ENCODE assay signal across 19 cellular contexts in genomic region chr9:98517710-98518109, GRCh38.
"Had no signal": no experiment of that assay in that cellular context is flagged by ENCODE, and none has a peak within 500 bp of the region (broad histone marks: within the 10 kb centered on the region; RNA-seq: fewer than 3 reads in every experiment).

No MANE protein-coding gene starts in this region.

- H3K9me3 ChIP-seq: colonic mucosa, neutrophil, right atrium auricular region, sigmoid colon, stomach had no signal

- H3K79me2 ChIP-seq: hepatocyte had no signal

- H3K36me3 ChIP-seq: colonic mucosa, neutrophil, right atrium auricular region, sigmoid colon, stomach had no signal

- DNase-seq: colonic mucosa; dermis blood vessel endothelial cell; foreskin keratinocyte; head of caudate nucleus; left colon; left ventricle myocardium superior; naive thymus-derived CD4-positive, alpha-beta T cell; sigmoid colon; stimulated activated CD4-positive, alpha-beta T cell treated with anti-CD3 and anti-CD28 coated beads, Interleukin-2, amount 100 ng/mL, for 24 hours; stimulated activated CD4-positive, alpha-beta T cell treated with anti-CD3 and anti-CD28 coated beads, Interleukin-4, amount 100 ng/mL, for 4 hours; stimulated activated naive CD4-positive, alpha-beta T cell; stomach; substantia nigra had no signal

- FAIRE-seq: urothelium cell line had no signal

- ATAC-seq: foreskin keratinocyte; left colon; left ventricle myocardium superior; naive thymus-derived CD4-positive, alpha-beta T cell had no signal

- H3K4me3 ChIP-seq: colonic mucosa, hepatocyte, lung, right atrium auricular region, sigmoid colon, skin epidermis, stomach had no signal

- H3K27ac ChIP-seq: colonic mucosa, foreskin keratinocyte, hepatocyte, neutrophil, right atrium auricular region, sigmoid colon, skin epidermis, stomach had no signal

- H3K27me3 ChIP-seq: colonic mucosa, foreskin keratinocyte, hepatocyte, right atrium auricular region, sigmoid colon had no signal

- H3K4me1 ChIP-seq: colonic mucosa, foreskin keratinocyte, right atrium auricular region, sigmoid colon, stomach had no signal

- H3K4me2 ChIP-seq: hepatocyte had no signal

- H2AFZ ChIP-seq: hepatocyte had no signal
